Comparison of ENCODE assay signal across 9 cellular contexts in the genomic region with DNA sequence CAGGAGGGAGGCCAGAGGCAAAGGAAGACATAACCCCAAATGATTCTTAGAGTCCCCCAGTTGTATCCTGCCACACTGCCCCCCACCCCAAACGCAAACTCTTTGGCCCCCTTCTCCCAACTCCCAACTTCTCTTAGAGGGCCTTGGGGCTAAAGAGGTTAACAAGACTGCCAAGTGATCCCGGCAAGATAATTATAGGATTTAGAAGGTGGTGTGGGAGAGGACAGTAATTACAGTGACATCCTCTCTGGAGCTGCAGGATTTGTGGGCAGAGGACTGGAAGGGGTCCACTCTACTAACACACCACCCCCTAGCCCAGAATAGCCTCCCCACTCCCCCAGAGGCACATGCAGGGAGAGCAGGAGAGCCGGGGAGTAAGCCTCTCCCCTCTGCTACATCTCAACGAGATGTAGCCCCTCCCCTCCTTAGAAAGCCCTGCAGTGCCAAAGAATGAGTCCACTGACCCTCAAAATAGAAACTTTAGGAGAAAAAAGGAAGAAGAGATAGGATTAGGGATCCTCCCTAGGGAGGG. TPM values are rescaled to one million over a fixed set of nuclear protein-coding genes. Genes with fewer than 3 reads are reported as not detected.
DNase-seq lines count a peak whose midpoint lies in the region; ATAC-seq and TF ChIP-seq lines count a peak whose summit lies in the region.
"Had no signal": no experiment of that assay in that cellular context is flagged by ENCODE, and none has a peak within 500 bp of the region (broad histone marks: within the 10 kb centered on the region; RNA-seq: fewer than 3 reads in every experiment).

No MANE protein-coding gene starts in this region.

- H3K27me3 Mint-ChIP-seq in CD4-positive, alpha-beta memory T cell = no peaks in the 10 kb centered on the region

- peak overlapping the region; percentile 76 for H3K27ac ChIP-seq in CD4-positive, alpha-beta memory T cell (ENCODE audit: low read depth, low read length)
- H3K27ac ChIP-seq in ascending aorta (peak overlapping the region; percentile 81 to 82), liver (ENCODE audit: low read depth in 1 of 2, low read length in 2 of 2) (peak overlapping the region; percentile 9 to 68), urinary bladder (ENCODE audit: low read depth) (peak overlapping the region; percentile 28)

- H3K4me1 ChIP-seq in CD4-positive, alpha-beta memory T cell (ENCODE audit: insufficient read depth, low read length) = peaks cover 17% of the 10 kb centered on the region
- H3K4me1 ChIP-seq in ascending aorta (peaks cover 3 to 11% of the 10 kb centered on the region in 2 donors), liver (ENCODE audit: control insufficient read depth in 4 of 4, insufficient read depth in 4 of 4, low read length in 3 of 4) (peaks cover 0 to 16% (median 10%) of the 10 kb centered on the region in 4 donors), urinary bladder (ENCODE audit: insufficient read depth) (no peaks in the 10 kb centered on the region)

- POLR2A ChIA-PET in CD4-positive, alpha-beta memory T cell (lab: Charles Lee; ENCODE audit: partially characterized antibody) = interaction anchor here (0.9 to 13.3 kb wide), 31 partner anchors 8 to 893 kb away, joined by 3 to 201 read pairs (median 7); partner anchors contain the start of genes BLOC1S1, CD63, DGKA and DNAJC14

- intact Hi-C loops in CD4-positive, alpha-beta memory T cell (cut with micrococcal nuclease) = loop anchor here (1.0 to 10.0 kb wide), 17 partner anchors 7 to 727 kb away; partner anchors contain the start of genes BLOC1S1, CS, DNAJC14 and NABP2
- intact Hi-C loops in ascending aorta (cut with DNase I) = loop anchor here (1.0 to 2.0 kb wide), 4 partner anchors 56 to 203 kb away; a partner anchor contains a TSS

- peak overlapping the region; percentile 82 to 97 (median 96) for H3K27ac Mint-ChIP-seq in CD4-positive, alpha-beta memory T cell

- peak; percentile 13 for ATAC-seq in HG03354 (IDR thresholded peaks at IDR 0.05; ENCODE audit: poor library complexity, severe bottlenecking, unreplicated experiment)
- ATAC-seq in HG03039 (IDR thresholded peaks at IDR 0.05; ENCODE audit: unreplicated experiment) = no peak

- TF ChIP-seq CTCF in ascending aorta (IDR thresholded peaks at IDR 0.05) (peak in 1 of 3 experiments; percentile 0), liver (IDR thresholded peaks at IDR 0.05; ENCODE audit: low read depth, low read length, missing input control) (no peak)

- no peak for TF ChIP-seq RAD21 in liver (IDR thresholded peaks at IDR 0.05)

- H3K36me3 ChIP-seq in CD4-positive, alpha-beta memory T cell (ENCODE audit: insufficient read depth, low read length) = no peaks in the 10 kb centered on the region
- H3K36me3 ChIP-seq in ascending aorta = no peaks in the 10 kb centered on the region
- no peaks in the 10 kb centered on the region for H3K36me3 ChIP-seq in liver (ENCODE audit: control insufficient read depth in 4 of 4, insufficient read depth in 3 of 4, low read depth in 1 of 4, low read length in 3 of 4)
- no peaks in the 10 kb centered on the region for H3K36me3 ChIP-seq in urinary bladder (ENCODE audit: insufficient read depth)

- CTCF ChIA-PET in CD4-positive, alpha-beta memory T cell (lab: Charles Lee; ENCODE audit: partially characterized antibody) = interaction anchor here (0.6 to 5.8 kb wide), 37 partner anchors 9 to 1762 kb away, joined by 3 to 61 read pairs (median 7); partner anchors contain the start of genes BLOC1S1, CD63, DGKA and DNAJC14

- 30% methylated on average over 4 of the region's 4 CpGs for WGBS in liver
- 8% methylated on average over 4 of the region's 4 CpGs for WGBS in urinary bladder

- no peak overlapping the region for H3K9ac ChIP-seq in liver (ENCODE audit: low read depth in 1 of 2, low read length in 2 of 2)

- peaks cover 19 to 35% (median 24%) of the 10 kb centered on the region in 4 donors for H3K4me1 Mint-ChIP-seq in CD4-positive, alpha-beta memory T cell

- H3K27me3 ChIP-seq in CD4-positive, alpha-beta memory T cell (ENCODE audit: insufficient read depth, low read length) = no peaks in the 10 kb centered on the region
- H3K27me3 ChIP-seq in ascending aorta (no peaks in the 10 kb centered on the region), liver (ENCODE audit: control insufficient read depth in 4 of 4, insufficient read depth in 4 of 4, low read length in 3 of 4) (peaks cover 0 to 5% (median 0%) of the 10 kb centered on the region in 4 donors)

- H3K4me3 Mint-ChIP-seq in CD4-positive, alpha-beta memory T cell = peak overlapping the region; percentile 59 to 95 (median 90)

- DNase-seq in CD4-positive, alpha-beta memory T cell = no peak
- peak in 1 of 2 donors; percentile 63 for DNase-seq in ascending aorta (ENCODE audit: low spot score in 2 of 2)
- DNase-seq in NCI-H2107 (lab: John Stamatoyannopoulos, UW) = no peak
- no peak for DNase-seq in NCI-H2081 treated with DMSO at 0.1 percent for 48 hours (lab: John Stamatoyannopoulos, UW)

- H3K4me3 ChIP-seq in CD4-positive, alpha-beta memory T cell (ENCODE audit: low read length in 2 of 2) = peak overlapping the region in 1 of 2 donors; percentile 75
- H3K4me3 ChIP-seq in ascending aorta (peak overlapping the region; percentile 65 to 73), liver (ENCODE audit: low read depth in 1 of 3, low read length in 3 of 3) (no peak overlapping the region), urinary bladder (ENCODE audit: low read depth, low read length) (no peak overlapping the region)
- H3K4me3 ChIP-seq: lung had no signal

- no peaks in the 10 kb centered on the region for H3K36me3 Mint-ChIP-seq in CD4-positive, alpha-beta memory T cell

- no peaks in the 10 kb centered on the region for H3K9me3 ChIP-seq in CD4-positive, alpha-beta memory T cell (ENCODE audit: control insufficient read depth in 1 of 2, low read length in 2 of 2)
- H3K9me3 ChIP-seq in ascending aorta (no peaks in the 10 kb centered on the region), liver (ENCODE audit: control insufficient read depth in 4 of 4, low read length in 3 of 4) (no peaks in the 10 kb centered on the region)

- no peaks in the 10 kb centered on the region for H3K9me3 Mint-ChIP-seq in CD4-positive, alpha-beta memory T cell

TF ChIP-seq in liver, 16 proteins besides CTCF, POLR2A, EP300 and RAD21 (continues in another document):
- no peak for TF ChIP-seq YY1 (IDR thresholded peaks at IDR 0.05)
- no peak for TF ChIP-seq MAX (IDR thresholded peaks at IDR 0.05)
- TF ChIP-seq, protein P1, sequence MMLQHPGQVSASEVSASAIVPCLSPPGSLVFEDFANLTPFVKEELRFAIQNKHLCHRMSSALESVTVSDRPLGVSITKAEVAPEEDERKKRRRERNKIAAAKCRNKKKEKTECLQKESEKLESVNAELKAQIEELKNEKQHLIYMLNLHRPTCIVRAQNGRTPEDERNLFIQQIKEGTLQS (IDR thresholded peaks at IDR 0.05) = no peak
- TF ChIP-seq FOXA2 (IDR thresholded peaks at IDR 0.05) = no peak
- no peak for TF ChIP-seq RXRA (IDR thresholded peaks at IDR 0.05)
- TF ChIP-seq TAF1 (conservative IDR thresholded peaks at IDR 0.05) = no peak
- no peak for TF ChIP-seq NR2F2 (IDR thresholded peaks at IDR 0.05)

RNA-seq across cellular contexts. Expression of gene GDF11, which starts 5.3 kb away (rescaled TPM):
- total RNA-seq in CD4-positive, alpha-beta memory T cell = 10 to 100 TPM; 15.1 to 15.8 TPM
- polyA plus RNA-seq in CD4-positive, alpha-beta memory T cell = 1 to 10 TPM in 1 of 2 donors, under 1 TPM in 1; 0.25 to 1.6 TPM
- total RNA-seq in ascending aorta = 1.6 TPM
- 1 to 10 TPM in 1 of 2 donors, under 1 TPM in 1; 0.84 to 5.0 TPM for total RNA-seq in liver
- polyA plus RNA-seq in liver = under 1 TPM; 0.40 to 0.55 TPM
- total RNA-seq in urinary bladder = 5.6 TPM
- 11.0 TPM for polyA plus RNA-seq in urinary bladder

RNA-seq across cellular contexts. Expression of gene CD63, which starts 8.8 kb away (rescaled TPM):
- 10 to 100 TPM; 76.4 to 79.7 TPM for total RNA-seq in CD4-positive, alpha-beta memory T cell
- 100 to 1,000 TPM; 191 to 349 TPM for polyA plus RNA-seq in CD4-positive, alpha-beta memory T cell
- total RNA-seq in ascending aorta (566 TPM), liver (100 to 1,000 TPM; 185 to 373 TPM), urinary bladder (682 TPM)
- polyA plus RNA-seq in liver (100 to 1,000 TPM; 328 to 348 TPM), urinary bladder (1,016 TPM)

RNA-seq across cellular contexts. Expression of gene RDH5, which starts 17.5 kb away (rescaled TPM):
- total RNA-seq in CD4-positive, alpha-beta memory T cell = 10 to 100 TPM; 29.9 to 32.5 TPM
- 1 to 10 TPM; 1.4 to 1.8 TPM for polyA plus RNA-seq in CD4-positive, alpha-beta memory T cell
- total RNA-seq in ascending aorta (3.6 TPM), liver (10 to 100 TPM in 1 of 2 donors, 1 to 10 TPM in 1; 9.2 to 21.8 TPM), urinary bladder (8.1 TPM)
- polyA plus RNA-seq in liver (10 to 100 TPM; 36.6 to 61.7 TPM), urinary bladder (8.7 TPM)

RNA-seq across cellular contexts. Expression of gene BLOC1S1, which starts 21.8 kb away (rescaled TPM):
- 10 to 100 TPM; 80.3 to 87.0 TPM for total RNA-seq in CD4-positive, alpha-beta memory T cell
- polyA plus RNA-seq in CD4-positive, alpha-beta memory T cell = 10 to 100 TPM; 75.1 to 87.1 TPM
- total RNA-seq in ascending aorta = 57.2 TPM
- 10 to 100 TPM; 43.7 to 79.6 TPM for total RNA-seq in liver
- polyA plus RNA-seq in liver = 100 to 1,000 TPM; 150 TPM
- total RNA-seq in urinary bladder = 48.4 TPM
- polyA plus RNA-seq in urinary bladder = 237 TPM

RNA-seq across cellular contexts. Expression of gene ITGA7, which starts 29.9 kb away (rescaled TPM):
- 1 to 10 TPM; 2.5 to 2.9 TPM for total RNA-seq in CD4-positive, alpha-beta memory T cell
- not detected for polyA plus RNA-seq in CD4-positive, alpha-beta memory T cell
- total RNA-seq in ascending aorta (246 TPM), liver (1 to 10 TPM in 1 of 2 donors, under 1 TPM in 1; 0.98 to 3.8 TPM), urinary bladder (36.0 TPM)
- polyA plus RNA-seq in liver (1 to 10 TPM; 2.8 to 4.9 TPM), urinary bladder (87.5 TPM)

Comparison
In these comparisons a context has a peak if more than half of its experiments do, and no peak if none do; other contexts are left out.
1. H3K27ac ChIP-seq: peak in every context shown above with its lines; median percentile 82 in ascending aorta; 76 in CD4-positive, alpha-beta memory T cell; 38 in liver; 28 in urinary bladder.
2. H3K4me3 ChIP-seq: peak in ascending aorta (2 of 2); none in liver (0 of 3) and urinary bladder (single experiment).